19 cellular contexts compared by ENCODE assay signal in genomic region chr5:150400327-150401075, GRCh38. TPM values are rescaled to one million over a fixed set of nuclear protein-coding genes. Genes with fewer than 3 reads are reported as not detected.
DNase-seq lines count a peak whose midpoint lies in the region; TF ChIP-seq lines count a peak whose summit lies in the region.
"Had no signal": no experiment of that assay in that cellular context is flagged by ENCODE, and none has a peak within 500 bp of the region (broad histone marks: within the 10 kb centered on the region; RNA-seq: fewer than 3 reads in every experiment).

No MANE protein-coding gene starts in this region.

- peak overlapping the region; percentile 54 for H3K27ac Mint-ChIP-seq in T-helper 2 cell treated with Interferon-gamma antibody and Interleukin-4, amounts not matched to agents 5 μg/mL and 100 μg/mL, for 36 hours
- H3K27ac Mint-ChIP-seq in H9 (peak overlapping the region in 2 of 3 experiments; percentile 2 to 81; a peak in 2 of 7 replicates), nephron progenitor cell (peak overlapping the region; percentile 97)
- H3K27ac Mint-ChIP-seq in activated T-helper 2 cell treated with anti-CD3 and anti-CD28 coated beads, Interferon-gamma antibody, Interleukin-2, Interleukin-4, amounts not matched to agents 10 μg/mL and 5 μg/mL and 100 μg/mL, durations not matched to agents 14 hours and 24 hours and 36 hours = peak overlapping the region; percentile 35

- peaks cover 54% of the 10 kb centered on the region for H3K36me3 Mint-ChIP-seq in T-helper 2 cell treated with Interferon-gamma antibody and Interleukin-4, amounts not matched to agents 5 μg/mL and 100 μg/mL, for 36 hours (ENCODE audit: low read depth)
- H3K36me3 Mint-ChIP-seq in H9 (ENCODE audit: insufficient read depth in 1 of 3, low read depth in 3 of 3) (peaks cover 45 to 71% (median 61%) of the 10 kb centered on the region in 3 experiments), nephron progenitor cell (ENCODE audit: low read depth) (peaks cover 45% of the 10 kb centered on the region)
- H3K36me3 Mint-ChIP-seq in activated T-helper 2 cell treated with anti-CD3 and anti-CD28 coated beads, Interferon-gamma antibody, Interleukin-2, Interleukin-4, amounts not matched to agents 10 μg/mL and 5 μg/mL and 100 μg/mL, durations not matched to agents 14 hours and 24 hours and 36 hours (ENCODE audit: low read depth) = peaks cover 65% of the 10 kb centered on the region

- H3K4me3 Mint-ChIP-seq in T-helper 2 cell treated with Interferon-gamma antibody and Interleukin-4, amounts not matched to agents 5 μg/mL and 100 μg/mL, for 36 hours = no peak overlapping the region
- H3K4me3 Mint-ChIP-seq in H9 (no peak overlapping the region), nephron progenitor cell (no peak overlapping the region)
- H3K4me3 Mint-ChIP-seq in activated T-helper 2 cell treated with anti-CD3 and anti-CD28 coated beads, Interferon-gamma antibody, Interleukin-2, Interleukin-4, amounts not matched to agents 10 μg/mL and 5 μg/mL and 100 μg/mL, durations not matched to agents 14 hours and 24 hours and 36 hours (ENCODE audit: low read depth) = no peak overlapping the region

- no peak overlapping the region for H3K23ac ChIP-seq in H9 (ENCODE audit: insufficient read length, low read depth, low read length)

- POLR2A ChIA-PET in GM10248 (lab: Yijun Ruan, JAX) = interaction anchor here (0.6 to 5.6 kb wide), 8 partner anchors 8 to 490 kb away, joined by 3 to 63 read pairs (median 4); partner anchors contain the start of gene CD74

- H3K4me2 ChIP-seq in H9 (ENCODE audit: insufficient read depth, insufficient read length, low read length) = no peak overlapping the region

- H3K27ac ChIP-seq in H9 (ENCODE audit: insufficient read length, low read depth, low read length) = no peak overlapping the region
- H3K27ac ChIP-seq: esophagus muscularis mucosa, tibial artery had no signal

- no peak for DNase-seq in T-helper 2 cell treated with Interferon-gamma antibody and Interleukin-4, amounts not matched to agents 5 μg/mL and 100 μg/mL, for 36 hours (ENCODE audit: low spot score)
- DNase-seq in T-helper 2 cell (no peak), H9 (no peak), nephron progenitor cell (no peak), GM10248 (ENCODE audit: extremely low spot score) (no peak), NCI-H146 (lab: John Stamatoyannopoulos, UW) (no peak), NCI-H82 treated with DMSO at 0.1 percent for 48 hours (lab: John Stamatoyannopoulos, UW; ENCODE audit: unreplicated experiment) (no peak)
- DNase-seq in activated T-helper 2 cell treated with anti-CD3 and anti-CD28 coated beads, Interferon-gamma antibody, Interleukin-2, Interleukin-4, amounts not matched to agents 10 μg/mL and 5 μg/mL and 100 μg/mL, durations not matched to agents 14 hours and 24 hours and 36 hours (ENCODE audit: low spot score) = no peak
- DNase-seq: caudate nucleus, DMS153, hippocampal formation, NCI-H1694, NCI-H69, occipital lobe, SIG-M5, small intestine, tibial artery had no signal

- no peak overlapping the region for H3K4ac ChIP-seq in H9 (ENCODE audit: low read depth, low read length)

- CTCF ChIA-PET in GM10248 (lab: Yijun Ruan, JAX) = interaction anchor here (3.5 to 14.3 kb wide), 4 partner anchors 10 to 35 kb away, joined by 19 to 222 read pairs (median 26); partner anchors contain the start of gene CD74

- H3K79me1 ChIP-seq in H9 (ENCODE audit: insufficient read depth, low read depth, low read length, poor library complexity, severe bottlenecking) = no peaks in the 10 kb centered on the region

- no peaks in the 10 kb centered on the region for H3K9me3 ChIP-seq in H9 (ENCODE audit: control insufficient read depth, low read depth, low read length)
- H3K9me3 ChIP-seq: esophagus muscularis mucosa, tibial artery had no signal

- H4K8ac ChIP-seq in H9 (replicated peaks; ENCODE audit: insufficient read length, low read depth, low read length) = no peak overlapping the region

- H4K5ac ChIP-seq in H9 (ENCODE audit: insufficient read length, low read depth, low read length) = no peak overlapping the region

- H3K4me1 ChIP-seq in H9 (ENCODE audit: insufficient read depth, low read length) = no peaks in the 10 kb centered on the region
- H3K4me1 ChIP-seq: tibial artery had no signal

- H2AK5ac ChIP-seq in H9 (ENCODE audit: insufficient read length, low read length) = no peak overlapping the region

- H3K9me3 Mint-ChIP-seq in T-helper 2 cell treated with Interferon-gamma antibody and Interleukin-4, amounts not matched to agents 5 μg/mL and 100 μg/mL, for 36 hours = no peaks in the 10 kb centered on the region
- H3K9me3 Mint-ChIP-seq in H9 (no peaks in the 10 kb centered on the region), nephron progenitor cell (no peaks in the 10 kb centered on the region)
- H3K9me3 Mint-ChIP-seq in activated T-helper 2 cell treated with anti-CD3 and anti-CD28 coated beads, Interferon-gamma antibody, Interleukin-2, Interleukin-4, amounts not matched to agents 10 μg/mL and 5 μg/mL and 100 μg/mL, durations not matched to agents 14 hours and 24 hours and 36 hours = no peaks in the 10 kb centered on the region

- H2AFZ ChIP-seq in H9 (ENCODE audit: low read length) = no peak overlapping the region

- TF ChIP-seq CTCF in H9 (conservative IDR thresholded peaks at IDR 0.05) (no peak), nephron progenitor cell (IDR thresholded peaks at IDR 0.05) (no peak), GM10248 (IDR thresholded peaks at IDR 0.05; ENCODE audit: control extremely low read depth, extremely low read depth, low read depth, missing control alignments) (no peak)

- H3K9ac ChIP-seq in H9 (ENCODE audit: extremely low read depth, insufficient read length, low read length) = no peak overlapping the region

- H3K4me1 Mint-ChIP-seq in T-helper 2 cell treated with Interferon-gamma antibody and Interleukin-4, amounts not matched to agents 5 μg/mL and 100 μg/mL, for 36 hours (ENCODE audit: low read depth) = peaks cover 4% of the 10 kb centered on the region
- no peaks in the 10 kb centered on the region for H3K4me1 Mint-ChIP-seq in H9
- peaks cover 3% of the 10 kb centered on the region for H3K4me1 Mint-ChIP-seq in activated T-helper 2 cell treated with anti-CD3 and anti-CD28 coated beads, Interferon-gamma antibody, Interleukin-2, Interleukin-4, amounts not matched to agents 10 μg/mL and 5 μg/mL and 100 μg/mL, durations not matched to agents 14 hours and 24 hours and 36 hours (ENCODE audit: low read depth)
- H3K4me1 Mint-ChIP-seq in nephron progenitor cell = peaks cover 9% of the 10 kb centered on the region

- no peak overlapping the region for H3T11ph ChIP-seq in H9 (ENCODE audit: low read length)

- H3K23me2 ChIP-seq in H9 (ENCODE audit: insufficient read length, low read depth, low read length, poor library complexity, severe bottlenecking) = no peaks in the 10 kb centered on the region

- H3K27me3 Mint-ChIP-seq in T-helper 2 cell treated with Interferon-gamma antibody and Interleukin-4, amounts not matched to agents 5 μg/mL and 100 μg/mL, for 36 hours (ENCODE audit: low read depth) = no peaks in the 10 kb centered on the region
- H3K27me3 Mint-ChIP-seq in H9 (ENCODE audit: low read depth) = no peaks in the 10 kb centered on the region
- no peaks in the 10 kb centered on the region for H3K27me3 Mint-ChIP-seq in activated T-helper 2 cell treated with anti-CD3 and anti-CD28 coated beads, Interferon-gamma antibody, Interleukin-2, Interleukin-4, amounts not matched to agents 10 μg/mL and 5 μg/mL and 100 μg/mL, durations not matched to agents 14 hours and 24 hours and 36 hours (ENCODE audit: low read depth)
- peaks cover 3% of the 10 kb centered on the region for H3K27me3 Mint-ChIP-seq in nephron progenitor cell (ENCODE audit: low read depth, poor library complexity)

- H3K14ac ChIP-seq in H9 (ENCODE audit: insufficient read depth, low read length) = no peak overlapping the region

- H2BK5ac ChIP-seq in H9 (ENCODE audit: insufficient read length, low read length) = no peak overlapping the region

- H2BK20ac ChIP-seq in H9 (ENCODE audit: low read depth, low read length, poor library complexity, severe bottlenecking) = no peak overlapping the region

- H4K20me1 ChIP-seq in H9 (ENCODE audit: control insufficient read depth, insufficient read depth, insufficient read length) = peaks cover 2% of the 10 kb centered on the region

- intact Hi-C loops in activated T-helper 2 cell treated with anti-CD3 and anti-CD28 coated beads, Interferon-gamma antibody, Interleukin-2, Interleukin-4, amounts not matched to agents 10 μg/mL and 5 μg/mL and 100 μg/mL, durations not matched to agents 14 hours and 24 hours and 36 hours (cut with micrococcal nuclease) = no loop called here

- no peaks in the 10 kb centered on the region for H3K27me3 ChIP-seq in H9 (ENCODE audit: insufficient read depth, low read length)
- H3K27me3 ChIP-seq: esophagus muscularis mucosa, tibial artery had no signal

- WGBS in H9 (ENCODE audit: extremely low coverage, insufficient read length, low lambda C conversion rate) = no CpG with 5 or more reads among the region's 12 CpGs

- H3K79me2 ChIP-seq in H9 (ENCODE audit: insufficient read depth, low read length) = no peaks in the 10 kb centered on the region

- H2BK12ac ChIP-seq in H9 (ENCODE audit: insufficient read length, low read depth, low read length) = no peak overlapping the region

- H3K56ac ChIP-seq in H9 (ENCODE audit: insufficient read length, low read depth, low read length) = no peak overlapping the region

- no peak overlapping the region for H3K18ac ChIP-seq in H9 (ENCODE audit: insufficient read length, low read depth, low read length)

- no peak overlapping the region for H4K91ac ChIP-seq in H9 (ENCODE audit: insufficient read length, low read depth, low read length)

- no peak overlapping the region for H2BK120ac ChIP-seq in H9 (ENCODE audit: low read depth, low read length, poor library complexity, severe bottlenecking)

- no peak overlapping the region for H2BK15ac ChIP-seq in H9 (ENCODE audit: low read depth, low read length)

RNA-seq across cellular contexts. Expression of gene CD74, which starts 12.2 kb away (rescaled TPM):
- 19.5 and 19.9 TPM in 2 replicates for total RNA-seq in H9 (2021)
- 445 and 452 TPM in 2 replicates for total RNA-seq in activated T-helper 2 cell treated with anti-CD3 and anti-CD28 coated beads, Interferon-gamma antibody, Interleukin-2, Interleukin-4, amounts not matched to agents 10 μg/mL and 5 μg/mL and 100 μg/mL, durations not matched to agents 14 hours and 24 hours and 36 hours
- total RNA-seq: A172 had no signal

RNA-seq across cellular contexts. Expression of gene TCOF1, which starts 43.0 kb away (rescaled TPM):
- 128 and 133 TPM in 2 replicates for total RNA-seq in H9 (2021)
- total RNA-seq in activated T-helper 2 cell treated with anti-CD3 and anti-CD28 coated beads, Interferon-gamma antibody, Interleukin-2, Interleukin-4, amounts not matched to agents 10 μg/mL and 5 μg/mL and 100 μg/mL, durations not matched to agents 14 hours and 24 hours and 36 hours = 95.8 and 98.2 TPM in 2 replicates

RNA-seq across cellular contexts. Expression of gene RPS14, which starts 49.0 kb away (rescaled TPM):
- 2,533 and 2,603 TPM in 2 replicates for total RNA-seq in H9 (2021)
- total RNA-seq in activated T-helper 2 cell treated with anti-CD3 and anti-CD28 coated beads, Interferon-gamma antibody, Interleukin-2, Interleukin-4, amounts not matched to agents 10 μg/mL and 5 μg/mL and 100 μg/mL, durations not matched to agents 14 hours and 24 hours and 36 hours = 2,552 and 2,593 TPM in 2 replicates

Comparison
In these comparisons a context has a peak if more than half of its experiments do, and no peak if none do; other contexts are left out.
1. H3K27ac Mint-ChIP-seq: peak in every context shown above with its lines; median percentile 97 in nephron progenitor cell; 54 in T-helper 2 cell treated with Interferon-gamma antibody and Interleukin-4, amounts not matched to agents 5 μg/mL and 100 μg/mL, for 36 hours; 42 in H9; 35 in activated T-helper 2 cell treated with anti-CD3 and anti-CD28 coated beads, Interferon-gamma antibody, Interleukin-2, Interleukin-4, amounts not matched to agents 10 μg/mL and 5 μg/mL and 100 μg/mL, durations not matched to agents 14 hours and 24 hours and 36 hours.
2. RNA of gene CD74, which starts 12.2 kb away (total RNA-seq): 445 to 452 TPM in activated T-helper 2 cell treated with anti-CD3 and anti-CD28 coated beads, Interferon-gamma antibody, Interleukin-2, Interleukin-4, amounts not matched to agents 10 μg/mL and 5 μg/mL and 100 μg/mL, durations not matched to agents 14 hours and 24 hours and 36 hours; 19.5 to 19.9 TPM in H9; every median in the first group is over 10 times any median in the second.